Comparison of ENCODE assay signal across 21 cellular contexts in genomic region chr15:85154061-85154460, GRCh38.
A peak's percentile ranks its signal among the peaks of the same experiment; 100 is the strongest.
DNase-seq lines count a peak whose midpoint lies in the region; ATAC-seq, FAIRE-seq and TF ChIP-seq lines count a peak whose summit lies in the region.
"Had no signal": no experiment of that assay in that cellular context is flagged by ENCODE, and none has a peak within 500 bp of the region (broad histone marks: within the 10 kb centered on the region; RNA-seq: fewer than 3 reads in every experiment).

No MANE protein-coding gene starts in this region.

- H3K79me2 ChIP-seq in GM12878 (ENCODE audit: control insufficient read depth, insufficient read depth, low read length) (no peaks in the 10 kb centered on the region), trophoblast cell (ENCODE audit: control insufficient read depth, insufficient read depth, low read length, poor library complexity) (no peaks in the 10 kb centered on the region)

- TF ChIP-seq RAD21 in Ishikawa (IDR thresholded peaks at IDR 0.05; ENCODE audit: low read depth) (peak; percentile 6; the same call in 1 of the 2 replicates), GM12878 (IDR thresholded peaks at IDR 0.05; ENCODE audit: insufficient read depth, low read depth, low read length) (no peak)

- no peak for TF ChIP-seq CTCF in GM13976 (IDR thresholded peaks at IDR 0.05; ENCODE audit: borderline replicate concordance, control extremely low read depth, extremely low read depth, insufficient read depth, missing control alignments)
- TF ChIP-seq CTCF in GM12878 (IDR thresholded peaks at IDR 0.05 in 2 of 3, conservative IDR thresholded peaks at IDR 0.05 in 1 of 3; ENCODE audit: control insufficient read depth in 2 of 3, extremely low read depth in 1 of 3, insufficient read depth in 1 of 3, low read depth in 3 of 3, low read length in 3 of 3), result no peak

- no peaks in the 10 kb centered on the region for H3K36me3 ChIP-seq in GM12878 (ENCODE audit: control insufficient read depth in 2 of 2, insufficient read depth in 2 of 2, low read length in 1 of 2)
- H3K36me3 ChIP-seq in trophoblast cell (ENCODE audit: control insufficient read depth in 1 of 2, insufficient read depth in 2 of 2, low read length in 2 of 2), result no peaks in the 10 kb centered on the region
- H3K36me3 ChIP-seq: heart right ventricle had no signal

- no peak overlapping the region for H3K4me2 ChIP-seq in GM12878 (ENCODE audit: control insufficient read depth, insufficient read depth)
- no peak overlapping the region for H3K4me2 ChIP-seq in trophoblast cell (ENCODE audit: low read length)

- peaks cover 2% of the 10 kb centered on the region for H3K79me1 ChIP-seq in trophoblast cell (ENCODE audit: low read length)

- H4K20me1 ChIP-seq in GM12878 (ENCODE audit: control insufficient read depth, insufficient read depth), result no peaks in the 10 kb centered on the region

- H4K91ac ChIP-seq in trophoblast cell (ENCODE audit: low read depth, low read length), result no peak overlapping the region

- intact Hi-C loops in GM12878 (cut with micrococcal nuclease; ENCODE audit: unreplicated experiment), result no loop called here

- no peak overlapping the region for H4K8ac ChIP-seq in trophoblast cell (ENCODE audit: low read depth, low read length)

- no peak for FAIRE-seq in GM12878 (lab: Jason Lieb, UNC)
- FAIRE-seq: colon, islet of Langerhans had no signal

- POLR2A ChIA-PET in GM12878 (lab: Charles Lee), result no interaction called here

- H2AFZ ChIP-seq in GM12878 (ENCODE audit: control insufficient read depth, low read depth, low read length) (no peak overlapping the region), trophoblast cell (ENCODE audit: insufficient read depth, low read length, poor library complexity) (no peak overlapping the region)

- DNase-seq in GM13976 (ENCODE audit: low spot score) (peak; percentile 35), GM12878 (ENCODE audit: low read depth, low spot score) (no peak), left kidney (ENCODE audit: low read depth, low spot score) (peak; percentile 53), MV-4-11 (lab: John Stamatoyannopoulos, UW) (no peak), NCI-H187 (lab: John Stamatoyannopoulos, UW) (no peak), kidney tubule cell (ENCODE audit: low spot score) (no peak), trophoblast cell (no peak)
- DNase-seq: activated CD4-positive, CD25-positive, alpha-beta regulatory T cell treated with anti-CD3 and anti-CD28 coated beads, Interleukin-2, amount 50 U/mL, for 72 hours; CD4-positive, CD25-positive, alpha-beta regulatory T cell; heart right ventricle; Kasumi-1; NCI-H1092 treated with DMSO at 0.1 percent for 48 hours; NCI-H2081 treated with DMSO at 0.1 percent for 48 hours; NCI-H510A; SW 1271; testis had no signal

- no peak overlapping the region for H4K12ac ChIP-seq in trophoblast cell (ENCODE audit: low read depth, low read length)

- TF ChIP-seq POLR2A in GM12878 (IDR thresholded peaks at IDR 0.05; ENCODE audit: low read depth, low read length), result no peak

- SMC1A ChIA-PET in GM12878 (lab: Charles Lee; ENCODE audit: uncharacterized antibody, unreplicated experiment), result no interaction called here

- H3K4me3 ChIP-seq in GM12878 (no peak overlapping the region), trophoblast cell (ENCODE audit: low read depth, low read length) (no peak overlapping the region)
- H3K4me3 ChIP-seq: heart right ventricle, testis had no signal

- H3K18ac ChIP-seq in trophoblast cell (ENCODE audit: low read length), result no peak overlapping the region

- no peaks in the 10 kb centered on the region for H3K4me1 ChIP-seq in GM12878 (ENCODE audit: control insufficient read depth, insufficient read depth, low read length)
- H3K4me1 ChIP-seq in trophoblast cell (ENCODE audit: control insufficient read depth in 1 of 2, insufficient read depth in 2 of 2, low read length in 2 of 2), result peaks cover 4 to 7% of the 10 kb centered on the region in 2 experiments
- H3K4me1 ChIP-seq: testis had no signal

- TF ChIP-seq EP300 in Ishikawa (IDR thresholded peaks at IDR 0.05; ENCODE audit: borderline replicate concordance), result no peak
- no peak for TF ChIP-seq EP300 in GM12878 (IDR thresholded peaks at IDR 0.05; ENCODE audit: borderline replicate concordance in 1 of 2, control insufficient read depth in 1 of 2, low read depth in 2 of 2, low read length in 2 of 2)

- no peak overlapping the region for H3K14ac ChIP-seq in trophoblast cell (ENCODE audit: low read length)

- no peak overlapping the region for H2BK120ac ChIP-seq in trophoblast cell (ENCODE audit: insufficient read depth, low read length, poor library complexity)

- H2BK5ac ChIP-seq in trophoblast cell (ENCODE audit: low read depth, low read length, poor library complexity), result no peak overlapping the region

- no peak overlapping the region for H2BK12ac ChIP-seq in trophoblast cell (ENCODE audit: low read length)

- no peak overlapping the region for H3K4ac ChIP-seq in trophoblast cell (ENCODE audit: low read depth, low read length)

- BruUV-seq in GM12878 (replicated peaks; lab: Mats Ljungman, UMichigan), result no TSS peak

- ATAC-seq in GM12878, result no peak
- ATAC-seq: heart right ventricle, Right ventricle myocardium inferior, sciatic nerve had no signal

- WGBS in GM12878 (ENCODE audit: insufficient coverage, insufficient replicate concordance, low lambda C conversion rate, missing lambda C conversion rate), result 18% methylated on average over 2 of the region's 2 CpGs
- whole genome bisulfite sequencing in trophoblast cell (ENCODE audit: extremely low coverage, insufficient coverage, insufficient read length), result no CpG with 5 or more reads among the region's 2 CpGs

- in situ Hi-C loops in GM13976 (cut with MboI; ENCODE audit: low sequenced_read_pairs, unreplicated experiment), result loop anchor here (25.0 kb wide), 1 partner anchor 133 kb away; no protein-coding TSS in a partner anchor
- in situ Hi-C loops in GM12878 (cut with MboI), result no loop called here

- H3K9ac ChIP-seq in GM12878 (ENCODE audit: control insufficient read depth, insufficient read depth, low read length), result no peak overlapping the region
- H3K9ac ChIP-seq in trophoblast cell (ENCODE audit: low read length), result no peak overlapping the region

- CTCF ChIA-PET in GM12878 (lab: Yijun Ruan, JAX), result no interaction called here

- RAD21 ChIA-PET in GM12878 (lab: Charles Lee; ENCODE audit: unreplicated experiment), result no interaction called here

- H3K27ac ChIP-seq in GM12878 (ENCODE audit: control insufficient read depth, insufficient read depth) (no peak overlapping the region), trophoblast cell (ENCODE audit: low read depth, low read length) (no peak overlapping the region)
- H3K27ac ChIP-seq: heart right ventricle, testis had no signal

- H3K9me3 ChIP-seq in GM12878 (replicated peaks; ENCODE audit: control insufficient read depth, insufficient read depth, low read length) (no peaks in the 10 kb centered on the region), trophoblast cell (ENCODE audit: insufficient read depth, low read depth, low read length) (no peaks in the 10 kb centered on the region)
- H3K9me3 ChIP-seq: heart right ventricle, testis had no signal

- H2AK5ac ChIP-seq in trophoblast cell (ENCODE audit: low read length), result no peak overlapping the region

- no peak overlapping the region for H3K23ac ChIP-seq in trophoblast cell (ENCODE audit: low read length)

- H3K27me3 ChIP-seq in GM12878 (replicated peaks in 1 of 2; ENCODE audit: control insufficient read depth in 2 of 2, insufficient read depth in 2 of 2, low read length in 1 of 2), result no peaks in the 10 kb centered on the region
- H3K27me3 ChIP-seq in trophoblast cell (ENCODE audit: insufficient read depth, low read length), result no peaks in the 10 kb centered on the region
- H3K27me3 ChIP-seq: heart right ventricle, testis had no signal

TF ChIP-seq in Ishikawa, 13 proteins besides CTCF, POLR2A, EP300 and RAD21 (continues in another document):
- TF ChIP-seq YY1 (IDR thresholded peaks at IDR 0.05; ENCODE audit: low read depth) (no peak), USF1 (IDR thresholded peaks at IDR 0.05) (no peak), FOXM1 (IDR thresholded peaks at IDR 0.05; ENCODE audit: borderline replicate concordance, low read depth) (no peak), ZBTB7A (IDR thresholded peaks at IDR 0.05; ENCODE audit: low read depth) (no peak), MAX (IDR thresholded peaks at IDR 0.05) (no peak), CEBPB (IDR thresholded peaks at IDR 0.05) (no peak), TCF12 (IDR thresholded peaks at IDR 0.05; ENCODE audit: low read depth) (no peak)

TF ChIP-seq in GM12878, 131 proteins besides CTCF, POLR2A, EP300 and RAD21 (continues in another document):
- peak; percentile 33; the same call in 1 of the 2 replicates for TF ChIP-seq CREB1 (IDR thresholded peaks at IDR 0.05; ENCODE audit: low read depth)
- no peak for TF ChIP-seq CUX1 (IDR thresholded peaks at IDR 0.05; ENCODE audit: insufficient replicate concordance, low read depth, low read length)

Comparison
In these comparisons a context has a peak if more than half of its experiments do, and no peak if none do; other contexts are left out.
1. DNase-seq: peak in GM13976 (single experiment) and left kidney (single experiment); none in GM12878 (single experiment), MV-4-11 (single experiment), NCI-H187 (0 of 2), kidney tubule cell (single experiment) and trophoblast cell (0 of 2).